ENCODE assay signal across 8 cellular contexts in the genomic region with DNA sequence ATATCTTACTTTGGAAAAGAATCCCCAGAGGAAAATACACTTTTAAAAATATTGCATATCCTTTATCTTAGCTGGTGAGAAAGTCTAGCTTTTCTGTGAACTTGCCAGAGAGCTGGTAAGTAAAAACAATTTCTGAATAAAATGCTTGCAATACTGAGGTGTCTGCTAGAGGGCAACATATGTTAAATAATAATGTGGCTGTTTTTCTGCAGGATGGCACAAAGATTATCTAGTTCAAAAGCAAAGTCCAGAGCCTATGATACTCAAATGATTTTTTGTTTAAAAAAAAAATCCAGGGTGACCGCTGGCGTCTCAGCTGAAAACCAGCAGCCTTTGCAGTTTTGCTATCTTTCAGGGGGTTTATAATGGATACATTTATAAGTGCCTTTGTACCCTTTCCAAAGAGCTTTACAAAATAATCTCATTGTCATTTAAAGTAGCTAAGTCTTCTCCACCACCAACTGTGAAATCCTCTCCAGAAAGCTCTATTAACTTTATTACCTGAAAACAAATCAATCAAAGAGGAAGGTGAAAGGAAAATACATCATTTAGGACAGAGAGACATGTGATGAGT.
A peak's percentile ranks its signal among the peaks of the same experiment; 100 is the strongest.
DNase-seq lines count a peak whose midpoint lies in the region; ATAC-seq and TF ChIP-seq lines count a peak whose summit lies in the region.

No MANE protein-coding gene starts in this region.

- H3K36me3 Mint-ChIP-seq in CD14-positive monocyte = no peaks in the 10 kb centered on the region

- DNase-seq in CD14-positive monocyte (ENCODE audit: low spot score) (no peak), HT-29 (ENCODE audit: low spot score) (peak; percentile 40), RKO (ENCODE audit: low spot score) (peak; percentile 53), fibroblast of the conjunctiva (ENCODE audit: low read depth) (peak; percentile 35), superior temporal gyrus (ENCODE audit: extremely low spot score) (peak; percentile 91), mesenteric fat pad (ENCODE audit: low spot score) (no peak)
- no peak for DNase-seq in activated CD4-positive, alpha-beta T cell treated with anti-CD3 and anti-CD28 coated beads for 1 hour

- ATAC-seq in GM18511 (IDR thresholded peaks at IDR 0.05; ENCODE audit: unreplicated experiment) = no peak

- intact Hi-C loops in CD14-positive monocyte (cut with micrococcal nuclease) = loop anchor here (10.0 kb wide), 2 partner anchors 413 to 423 kb away; a partner anchor contains a TSS

- no peak overlapping the region for H3K4me3 Mint-ChIP-seq in CD14-positive monocyte

- TF ChIP-seq CTCF in CD14-positive monocyte (IDR thresholded peaks at IDR 0.05) = peak; percentile 54

- H3K27me3 Mint-ChIP-seq in CD14-positive monocyte (ENCODE audit: low read depth in 3 of 3) = peaks cover 0 to 3% (median 0%) of the 10 kb centered on the region in 3 donors

- peaks cover 19% of the 10 kb centered on the region for H3K4me1 Mint-ChIP-seq in CD14-positive monocyte

- H3K9me3 Mint-ChIP-seq in CD14-positive monocyte = no peaks in the 10 kb centered on the region

- no peak overlapping the region for H3K27ac Mint-ChIP-seq in CD14-positive monocyte

Comparison
In these comparisons a context has a peak if more than half of its experiments do, and no peak if none do; other contexts are left out.
1. DNase-seq: peak in HT-29 (single experiment), RKO (single experiment), fibroblast of the conjunctiva (single experiment) and superior temporal gyrus (single experiment); none in CD14-positive monocyte (single experiment), mesenteric fat pad (single experiment) and activated CD4-positive, alpha-beta T cell treated with anti-CD3 and anti-CD28 coated beads for 1 hour (single experiment).